Comparison of ENCODE assay signal across 13 cellular contexts in the genomic region with DNA sequence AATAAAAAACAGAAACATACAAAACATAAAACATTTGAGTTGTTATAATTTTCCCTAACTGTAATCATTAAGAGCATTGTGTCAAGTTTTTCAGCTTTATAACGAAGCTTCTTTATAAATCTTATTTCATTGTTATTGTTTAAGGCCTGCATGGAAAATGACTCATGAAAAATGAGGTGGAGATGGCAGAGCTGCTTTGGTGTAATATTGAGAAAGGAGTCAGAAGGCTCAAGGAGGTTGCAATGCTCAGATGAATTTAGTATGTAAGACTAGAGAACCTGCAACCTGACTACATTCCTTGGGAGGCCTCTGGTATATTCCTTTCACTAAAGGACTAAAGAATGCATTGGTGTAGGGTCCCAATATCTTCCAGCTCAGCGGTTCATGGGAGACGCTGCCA.
DNase-seq lines count a peak whose midpoint lies in the region; ATAC-seq and TF ChIP-seq lines count a peak whose summit lies in the region.
"Had no signal": no experiment of that assay in that cellular context is flagged by ENCODE, and none has a peak within 500 bp of the region (broad histone marks: within the 10 kb centered on the region; RNA-seq: fewer than 3 reads in every experiment).

No MANE protein-coding gene starts in this region.

- no peaks in the 10 kb centered on the region for H3K36me3 Mint-ChIP-seq in osteocyte (ENCODE audit: unreplicated experiment)

- DNase-seq in EH (ENCODE audit: low read depth) (peak; percentile 40), PC-3 (no peak), epithelial cell of prostate (ENCODE audit: low read depth, low spot score) (no peak), osteocyte (ENCODE audit: extremely low spot score, unreplicated experiment) (no peak), superior temporal gyrus (ENCODE audit: extremely low spot score) (no peak)
- DNase-seq: Kasumi-1, NCI-H1417, NCI-H1930, NCI-H2171 treated with DMSO at 0.1 percent for 48 hours, SIG-M5 had no signal

- H3K27ac ChIP-seq in PC-3 (ENCODE audit: low read length): peak overlapping the region; percentile 75
- peak overlapping the region; percentile 31 for H3K27ac ChIP-seq in epithelial cell of prostate
- H3K27ac ChIP-seq: BLaER1 treated with 17β-estradiol and CSF1 and Interleukin-3, amounts not matched to agents 10 nM and 100 nM had no signal

- peaks cover 79% of the 10 kb centered on the region for H3K4me1 Mint-ChIP-seq in osteocyte (ENCODE audit: unreplicated experiment)

- no peak for TF ChIP-seq CTCF in PC-3 (conservative IDR thresholded peaks at IDR 0.05; ENCODE audit: low read depth, low read length)
- TF ChIP-seq CTCF in osteocyte (IDR thresholded peaks at IDR 0.05): no peak

- BruUV-seq in PC-3 (replicated peaks; lab: Mats Ljungman, UMichigan): no TSS peak

- no peak overlapping the region for H3K9ac ChIP-seq in PC-3 (ENCODE audit: low read length)
- H3K9ac ChIP-seq: BLaER1 treated with 17β-estradiol and CSF1 and Interleukin-3, amounts not matched to agents 10 nM and 100 nM had no signal

- H3K9me3 ChIP-seq in PC-3 (ENCODE audit: low read length): no peaks in the 10 kb centered on the region
- H3K9me3 ChIP-seq: BLaER1 treated with 17β-estradiol and CSF1 and Interleukin-3, amounts not matched to agents 10 nM and 100 nM had no signal

- H2AFZ ChIP-seq in PC-3 (ENCODE audit: low read length): 0 out of 2 replicates have a peak overlapping the region, but pooled peaks have one; percentile 51

- H3K79me2 ChIP-seq in PC-3 (ENCODE audit: low read length): no peaks in the 10 kb centered on the region

- no peaks in the 10 kb centered on the region for H3K27me3 ChIP-seq in PC-3 (ENCODE audit: low read length)

- no peaks in the 10 kb centered on the region for H3F3A ChIP-seq in PC-3 (ENCODE audit: low read length, unreplicated experiment)

- POLR2A ChIA-PET in PC-3 (lab: Charles Lee; ENCODE audit: unreplicated experiment): no interaction called here

- no peak overlapping the region for H3K4me3 ChIP-seq in PC-3 (ENCODE audit: low read length)
- H3K4me3 ChIP-seq: BLaER1 treated with 17β-estradiol and CSF1 and Interleukin-3, amounts not matched to agents 10 nM and 100 nM had no signal

- H3K4me3 Mint-ChIP-seq in osteocyte (ENCODE audit: unreplicated experiment): no peak overlapping the region

- peak overlapping the region; percentile 92 for H3K27ac Mint-ChIP-seq in osteocyte (ENCODE audit: unreplicated experiment)

- H3K4me1 ChIP-seq in PC-3 (ENCODE audit: insufficient read depth, low read length): peaks cover 39% of the 10 kb centered on the region

- H3K9me3 Mint-ChIP-seq in osteocyte (ENCODE audit: unreplicated experiment): no peaks in the 10 kb centered on the region

- ATAC-seq in PC-3 (no peak), HG02840 (IDR thresholded peaks at IDR 0.05; ENCODE audit: low FRiP score, unreplicated experiment) (no peak), HG03442 (IDR thresholded peaks at IDR 0.05; ENCODE audit: unreplicated experiment) (no peak)

- intact Hi-C loops in PC-3 (cut with micrococcal nuclease): loop anchor here (1.0 kb wide), 1 partner anchor 34 kb away; no protein-coding TSS in a partner anchor

- H4K20me1 ChIP-seq in PC-3 (ENCODE audit: low read length): no peaks in the 10 kb centered on the region
- H4K20me1 ChIP-seq: BLaER1 treated with 17β-estradiol and CSF1 and Interleukin-3, amounts not matched to agents 10 nM and 100 nM had no signal

- no peaks in the 10 kb centered on the region for H3K27me3 Mint-ChIP-seq in osteocyte (ENCODE audit: unreplicated experiment)

- no peak overlapping the region for H3K4me2 ChIP-seq in PC-3 (ENCODE audit: low read length)
- H3K4me2 ChIP-seq: BLaER1 treated with 17β-estradiol and CSF1 and Interleukin-3, amounts not matched to agents 10 nM and 100 nM had no signal

- CTCF ChIA-PET in PC-3 (lab: Charles Lee): interaction anchor here (0.9 kb wide), 1 partner anchor 23 kb away, joined by 3 read pairs; no protein-coding TSS in a partner anchor

- no peaks in the 10 kb centered on the region for H3K36me3 ChIP-seq in PC-3 (ENCODE audit: low read depth, low read length)
- H3K36me3 ChIP-seq: BLaER1 treated with 17β-estradiol and CSF1 and Interleukin-3, amounts not matched to agents 10 nM and 100 nM had no signal

- no peaks in the 10 kb centered on the region for H3K9me2 ChIP-seq in PC-3 (replicated peaks; ENCODE audit: low read length)
